11 cellular contexts compared by ENCODE assay signal in the genomic region with DNA sequence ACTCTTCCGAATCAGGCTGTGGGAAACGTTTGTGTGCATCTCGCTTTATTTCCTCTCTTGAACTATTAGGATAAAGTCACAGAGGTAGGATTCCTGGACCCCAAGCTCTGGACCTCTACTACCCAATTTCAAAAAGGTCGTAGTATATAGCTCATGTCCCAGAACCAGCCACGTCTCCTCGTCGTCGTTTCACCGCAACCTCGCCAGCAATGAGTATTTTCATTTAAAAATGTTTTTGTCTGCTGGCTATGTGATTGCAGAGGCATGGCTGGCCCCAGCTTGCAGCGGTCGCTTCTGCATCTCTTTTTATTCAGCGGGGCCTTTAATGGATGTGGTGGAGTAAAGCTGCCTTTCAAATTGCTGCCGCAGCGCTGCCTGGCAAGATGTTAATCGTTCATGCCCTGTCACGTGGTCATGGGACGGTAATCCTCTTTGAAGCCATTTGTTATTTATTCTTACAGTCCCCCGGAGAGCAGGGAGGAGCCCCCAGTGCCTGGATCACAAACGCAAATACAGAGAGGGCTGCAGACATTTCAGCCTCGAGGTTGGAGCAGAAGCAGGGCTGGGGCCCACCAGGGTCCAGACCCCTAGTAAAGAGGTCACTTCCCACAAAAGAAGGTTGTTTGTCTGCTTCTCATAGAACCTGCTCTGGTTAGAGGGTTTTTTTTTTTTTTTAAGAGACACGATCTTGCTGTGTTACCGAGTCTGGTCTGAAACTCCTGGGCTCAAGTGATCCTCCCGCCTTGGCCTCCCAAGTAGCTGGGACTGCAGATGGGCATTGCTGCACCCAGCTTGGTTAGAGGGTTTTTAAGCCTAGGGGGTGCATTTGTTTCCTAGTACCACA. TPM values are rescaled to one million over a fixed set of nuclear protein-coding genes. Genes with fewer than 3 reads are reported as not detected.
DNase-seq lines count a peak whose midpoint lies in the region; FAIRE-seq and TF ChIP-seq lines count a peak whose summit lies in the region.
"Had no signal": no experiment of that assay in that cellular context is flagged by ENCODE, and none has a peak within 500 bp of the region (broad histone marks: within the 10 kb centered on the region; RNA-seq: fewer than 3 reads in every experiment).

No MANE protein-coding gene starts in this region.

- H3K9ac ChIP-seq in kidney (ENCODE audit: low read length in 2 of 2), result no peak overlapping the region

- POLR2A ChIA-PET in A673 (lab: Charles Lee; ENCODE audit: low non-redundant PET), result no interaction called here
- POLR2A ChIA-PET in RWPE1 (lab: Yijun Ruan, JAX; ENCODE audit: low non-redundant PET), result no interaction called here

- H3K27ac ChIP-seq in A673 (ENCODE audit: low read depth, low read length, poor library complexity, severe bottlenecking) (peak overlapping the region; percentile 33), kidney (ENCODE audit: low read depth in 2 of 2, low read length in 2 of 2) (no peak overlapping the region), RWPE1 (no peak overlapping the region)
- H3K27ac ChIP-seq: thoracic aorta had no signal

- H3K27me3 ChIP-seq in A673 (replicated peaks; ENCODE audit: insufficient read depth, low read depth, low read length, poor library complexity), result no peaks in the 10 kb centered on the region

- H3K4me1 ChIP-seq in A673 (ENCODE audit: insufficient read depth, low read length, poor library complexity, severe bottlenecking), result peaks cover 37% of the 10 kb centered on the region
- H3K4me1 ChIP-seq in kidney (ENCODE audit: control insufficient read depth in 1 of 2, insufficient read depth in 1 of 2, low read depth in 1 of 2, low read length in 2 of 2), result no peaks in the 10 kb centered on the region

- H3K36me3 ChIP-seq in A673 (ENCODE audit: insufficient read depth, low read length, poor library complexity, severe bottlenecking) (no peaks in the 10 kb centered on the region), kidney (ENCODE audit: control insufficient read depth in 1 of 2, insufficient read depth in 2 of 2, low read length in 2 of 2) (no peaks in the 10 kb centered on the region)
- H3K36me3 ChIP-seq: thoracic aorta had no signal

- DNase-seq in A673 (ENCODE audit: low spot score) (peak; percentile 92), NCI-H1417 treated with DMSO at 0.1 percent for 48 hours (lab: John Stamatoyannopoulos, UW) (peak; percentile 88), T-helper 22 cell (ENCODE audit: low read depth) (peak; percentile 51), kidney (peak; percentile 22), A172 (ENCODE audit: low spot score) (no peak), RWPE1 (ENCODE audit: low spot score) (no peak), GM12891 (ENCODE audit: insufficient read length, low spot score) (no peak), HK-2 (ENCODE audit: unreplicated experiment) (no peak)
- DNase-seq: kidney glomerular epithelial cell had no signal

- FAIRE-seq in kidney (lab: Jason Lieb, UNC) (no peak), GM12891 (lab: Jason Lieb, UNC) (no peak)
- FAIRE-seq: bronchial epithelial cell had no signal

- TF ChIP-seq CTCF in A673 (conservative IDR thresholded peaks at IDR 0.05; ENCODE audit: low read depth, low read length), result no peak
- TF ChIP-seq CTCF in kidney (IDR thresholded peaks at IDR 0.05; ENCODE audit: borderline replicate concordance, extremely low read depth, insufficient read depth), result no peak
- no peak for TF ChIP-seq CTCF in RWPE1 (conservative IDR thresholded peaks at IDR 0.05; ENCODE audit: low read depth)

- BruUV-seq in A673 (replicated peaks; lab: Mats Ljungman, UMichigan), result no TSS peak

- intact Hi-C loops in A673 (cut with micrococcal nuclease; ENCODE audit: unreplicated experiment) (no loop called here), kidney (cut with DNase I) (no loop called here)

- no peak for TF ChIP-seq POLR2A in GM12891 (IDR thresholded peaks at IDR 0.05; ENCODE audit: low read depth, low read length)

- no peaks in the 10 kb centered on the region for H3K9me3 ChIP-seq in A673 (ENCODE audit: low read depth, low read length, poor library complexity, severe bottlenecking)
- H3K9me3 ChIP-seq in kidney (ENCODE audit: control insufficient read depth in 1 of 2, low read length in 2 of 2), result no peaks in the 10 kb centered on the region
- H3K9me3 ChIP-seq: thoracic aorta had no signal

- CTCF ChIA-PET in A673 (lab: Charles Lee), result no interaction called here
- CTCF ChIA-PET in RWPE1 (lab: Yijun Ruan, JAX), result no interaction called here

- H3K4me3 ChIP-seq in A673 (ENCODE audit: low read depth, low read length, poor library complexity, severe bottlenecking) (no peak overlapping the region), kidney (ENCODE audit: low read length in 2 of 2) (no peak overlapping the region)
- H3K4me3 ChIP-seq: thoracic aorta had no signal

TF ChIP-seq in GM12891, 5 proteins besides CTCF, POLR2A, EP300 and RAD21:
- TF ChIP-seq POLR2AphosphoS5 (IDR thresholded peaks at IDR 0.05; ENCODE audit: low read depth, low read length) (no peak), PAX5 (IDR thresholded peaks at IDR 0.05; ENCODE audit: insufficient read depth, low read length, severe bottlenecking) (no peak), SPI1 (IDR thresholded peaks at IDR 0.05; ENCODE audit: low read depth, low read length) (no peak), TAF1 (IDR thresholded peaks at IDR 0.05; ENCODE audit: low read depth, low read length) (no peak), POU2F2 (IDR thresholded peaks at IDR 0.05; ENCODE audit: low read depth, low read length) (no peak)

RNA-seq across cellular contexts. Expression of a gene that starts 11.6 kb away (rescaled TPM):
- total RNA-seq in A673 (2021) (27.6 and 29.7 TPM in 2 replicates), kidney (16.1 TPM)
- polyA plus RNA-seq in kidney (ENCODE audit: insufficient read depth, low read depth, low replicate concordance), result 2.9 TPM
- 1.9 and 3.5 TPM in 2 replicates for total RNA-seq in A172 (2014; rRNA removed; shearing (Covaris generic))
- polyA plus RNA-seq in GM12891 (2012; ENCODE audit: low read depth, missing spikeins), result 4.0 TPM

RNA-seq across cellular contexts. Expression of a gene that starts 41.9 kb away (rescaled TPM):
- 6.4 and 7.7 TPM in 2 replicates for total RNA-seq in A673 (2021)
- 28.1 TPM for total RNA-seq in kidney
- 19.6 TPM for polyA plus RNA-seq in kidney (ENCODE audit: insufficient read depth, low read depth, low replicate concordance)
- total RNA-seq in A172 (2014; rRNA removed; shearing (Covaris generic)), result 4.7 and 14.4 TPM in 2 replicates
- 47.5 TPM for polyA plus RNA-seq in GM12891 (2012; ENCODE audit: low read depth, missing spikeins)

Comparison
In these comparisons a context has a peak if more than half of its experiments do, and no peak if none do; other contexts are left out.
1. DNase-seq: peak in A673 (single experiment), NCI-H1417 treated with DMSO at 0.1 percent for 48 hours (single experiment), T-helper 22 cell (single experiment) and kidney (single experiment); none in A172 (single experiment), RWPE1 (single experiment), GM12891 (single experiment) and HK-2 (single experiment).